ENCODE assay signal across 1 cellular context in the genomic region with DNA sequence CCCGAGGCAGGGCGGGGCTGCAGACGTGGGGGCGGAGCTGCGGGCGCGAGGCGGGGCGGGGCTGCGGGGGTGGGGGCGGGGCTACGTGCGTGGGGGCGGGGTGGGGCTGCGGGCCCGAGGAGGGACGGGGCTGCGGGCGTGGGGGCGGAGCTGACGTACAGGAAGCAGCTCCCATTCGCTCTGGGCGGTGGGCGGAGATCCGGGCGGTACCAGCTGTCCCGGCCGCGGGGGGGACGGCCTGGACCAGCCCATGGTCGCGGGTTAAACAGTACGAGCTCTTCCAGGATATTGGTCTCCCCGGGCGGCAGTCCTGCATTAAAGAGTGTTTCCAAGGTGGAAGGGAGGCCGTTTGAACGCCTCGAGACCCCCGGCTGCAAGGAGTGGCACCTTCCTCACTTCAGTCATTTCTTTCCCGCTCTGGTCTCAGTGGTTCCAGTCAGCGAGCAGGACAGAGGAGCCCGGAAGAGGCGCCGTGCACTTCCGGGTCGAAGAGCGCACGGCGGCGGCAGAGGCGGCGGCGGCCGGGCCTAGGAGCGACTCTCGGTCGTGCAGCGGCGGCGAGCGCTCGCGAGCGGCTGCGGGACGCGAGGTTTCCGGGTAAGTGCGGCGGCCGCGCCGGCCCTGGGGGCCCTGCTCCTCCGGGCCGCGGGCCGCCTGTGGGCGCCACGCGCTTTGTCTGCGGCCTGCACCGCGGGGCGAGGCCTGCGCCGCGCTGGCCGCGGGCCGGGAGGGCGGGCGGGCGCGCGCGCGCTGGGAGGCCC.
TF ChIP-seq lines count a peak whose summit lies in the region.

A gene with protein sequence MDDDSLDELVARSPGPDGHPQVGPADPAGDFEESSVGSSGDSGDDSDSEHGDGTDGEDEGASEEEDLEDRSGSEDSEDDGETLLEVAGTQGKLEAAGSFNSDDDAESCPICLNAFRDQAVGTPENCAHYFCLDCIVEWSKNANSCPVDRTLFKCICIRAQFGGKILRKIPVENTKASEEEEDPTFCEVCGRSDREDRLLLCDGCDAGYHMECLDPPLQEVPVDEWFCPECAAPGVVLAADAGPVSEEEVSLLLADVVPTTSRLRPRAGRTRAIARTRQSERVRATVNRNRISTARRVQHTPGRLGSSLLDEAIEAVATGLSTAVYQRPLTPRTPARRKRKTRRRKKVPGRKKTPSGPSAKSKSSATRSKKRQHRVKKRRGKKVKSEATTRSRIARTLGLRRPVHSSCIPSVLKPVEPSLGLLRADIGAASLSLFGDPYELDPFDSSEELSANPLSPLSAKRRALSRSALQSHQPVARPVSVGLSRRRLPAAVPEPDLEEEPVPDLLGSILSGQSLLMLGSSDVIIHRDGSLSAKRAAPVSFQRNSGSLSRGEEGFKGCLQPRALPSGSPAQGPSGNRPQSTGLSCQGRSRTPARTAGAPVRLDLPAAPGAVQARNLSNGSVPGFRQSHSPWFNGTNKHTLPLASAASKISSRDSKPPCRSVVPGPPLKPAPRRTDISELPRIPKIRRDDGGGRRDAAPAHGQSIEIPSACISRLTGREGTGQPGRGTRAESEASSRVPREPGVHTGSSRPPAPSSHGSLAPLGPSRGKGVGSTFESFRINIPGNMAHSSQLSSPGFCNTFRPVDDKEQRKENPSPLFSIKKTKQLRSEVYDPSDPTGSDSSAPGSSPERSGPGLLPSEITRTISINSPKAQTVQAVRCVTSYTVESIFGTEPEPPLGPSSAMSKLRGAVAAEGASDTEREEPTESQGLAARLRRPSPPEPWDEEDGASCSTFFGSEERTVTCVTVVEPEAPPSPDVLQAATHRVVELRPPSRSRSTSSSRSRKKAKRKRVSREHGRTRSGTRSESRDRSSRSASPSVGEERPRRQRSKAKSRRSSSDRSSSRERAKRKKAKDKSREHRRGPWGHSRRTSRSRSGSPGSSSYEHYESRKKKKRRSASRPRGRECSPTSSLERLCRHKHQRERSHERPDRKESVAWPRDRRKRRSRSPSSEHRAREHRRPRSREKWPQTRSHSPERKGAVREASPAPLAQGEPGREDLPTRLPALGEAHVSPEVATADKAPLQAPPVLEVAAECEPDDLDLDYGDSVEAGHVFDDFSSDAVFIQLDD (N-terminal part only) (plus strand): TSS at position 475 of the 761 bp plus-strand sequence. CDS start 5,043 bp downstream, outside the sequence.

TF ChIP-seq in HepG2, 621 proteins besides CTCF, POLR2A, EP300 and RAD21 (continued from another document and continues in another):
- TF ChIP-seq, protein P1, sequence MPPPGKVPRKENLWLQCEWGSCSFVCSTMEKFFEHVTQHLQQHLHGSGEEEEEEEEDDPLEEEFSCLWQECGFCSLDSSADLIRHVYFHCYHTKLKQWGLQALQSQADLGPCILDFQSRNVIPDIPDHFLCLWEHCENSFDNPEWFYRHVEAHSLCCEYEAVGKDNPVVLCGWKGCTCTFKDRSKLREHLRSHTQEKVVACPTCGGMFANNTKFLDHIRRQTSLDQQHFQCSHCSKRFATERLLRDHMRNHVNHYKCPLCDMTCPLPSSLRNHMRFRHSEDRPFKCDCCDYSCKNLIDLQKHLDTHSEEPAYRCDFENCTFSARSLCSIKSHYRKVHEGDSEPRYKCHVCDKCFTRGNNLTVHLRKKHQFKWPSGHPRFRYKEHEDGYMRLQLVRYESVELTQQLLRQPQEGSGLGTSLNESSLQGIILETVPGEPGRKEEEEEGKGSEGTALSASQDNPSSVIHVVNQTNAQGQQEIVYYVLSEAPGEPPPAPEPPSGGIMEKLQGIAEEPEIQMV (CRISPR knock-in tag; IDR thresholded peaks at IDR 0.05; ENCODE audit: low read depth): no peak
- TF ChIP-seq MAFF (IDR thresholded peaks at IDR 0.05; ENCODE audit: low read depth, low read length) (no peak), HES4 (CRISPR knock-in tag; IDR thresholded peaks at IDR 0.05; ENCODE audit: borderline replicate concordance) (0 out of 2 replicates have a peak, but pooled peaks have one; percentile 21), CREM (IDR thresholded peaks at IDR 0.05) (peak; percentile 43; the same call in 1 of the 2 replicates), CREM (CRISPR knock-in tag; IDR thresholded peaks at IDR 0.05) (no peak), ZNF296 (CRISPR knock-in tag; conservative IDR thresholded peaks at IDR 0.05) (no peak), GABPB1 (CRISPR knock-in tag; IDR thresholded peaks at IDR 0.05) (peak; percentile 94), SP2 (CRISPR knock-in tag; IDR thresholded peaks at IDR 0.05) (peak; percentile 61), BHLHE40 (IDR thresholded peaks at IDR 0.05; ENCODE audit: low read length) (peak; percentile 96), ZNF205 (CRISPR knock-in tag; IDR thresholded peaks at IDR 0.05) (peak; percentile 70), ZNF883 (CRISPR knock-in tag; IDR thresholded peaks at IDR 0.05; ENCODE audit: not compliant biosample characterization) (peak; percentile 40), ZFX (CRISPR knock-in tag; IDR thresholded peaks at IDR 0.05; ENCODE audit: low read depth) (peak; percentile 92), TBP (CRISPR knock-in tag; IDR thresholded peaks at IDR 0.05) (no peak), ZNF879 (CRISPR knock-in tag; IDR thresholded peaks at IDR 0.05) (no peak), POLR2G (IDR thresholded peaks at IDR 0.05; ENCODE audit: low read depth, low read length) (peak; percentile 88), MAZ (IDR thresholded peaks at IDR 0.05; ENCODE audit: borderline replicate concordance, low read depth, low read length) (no peak), MAZ (CRISPR knock-in tag; IDR thresholded peaks at IDR 0.05; ENCODE audit: low read depth) (peak; percentile 52), MED1 (CRISPR knock-in tag; IDR thresholded peaks at IDR 0.05) (peak; percentile 57), NFRKB (IDR thresholded peaks at IDR 0.05) (no peak), KMT2B (CRISPR knock-in tag; IDR thresholded peaks at IDR 0.05) (peak; percentile 36; the same call in 1 of the 2 replicates), HHEX (CRISPR knock-in tag; IDR thresholded peaks at IDR 0.05) (no peak)
- TF ChIP-seq, protein P2, sequence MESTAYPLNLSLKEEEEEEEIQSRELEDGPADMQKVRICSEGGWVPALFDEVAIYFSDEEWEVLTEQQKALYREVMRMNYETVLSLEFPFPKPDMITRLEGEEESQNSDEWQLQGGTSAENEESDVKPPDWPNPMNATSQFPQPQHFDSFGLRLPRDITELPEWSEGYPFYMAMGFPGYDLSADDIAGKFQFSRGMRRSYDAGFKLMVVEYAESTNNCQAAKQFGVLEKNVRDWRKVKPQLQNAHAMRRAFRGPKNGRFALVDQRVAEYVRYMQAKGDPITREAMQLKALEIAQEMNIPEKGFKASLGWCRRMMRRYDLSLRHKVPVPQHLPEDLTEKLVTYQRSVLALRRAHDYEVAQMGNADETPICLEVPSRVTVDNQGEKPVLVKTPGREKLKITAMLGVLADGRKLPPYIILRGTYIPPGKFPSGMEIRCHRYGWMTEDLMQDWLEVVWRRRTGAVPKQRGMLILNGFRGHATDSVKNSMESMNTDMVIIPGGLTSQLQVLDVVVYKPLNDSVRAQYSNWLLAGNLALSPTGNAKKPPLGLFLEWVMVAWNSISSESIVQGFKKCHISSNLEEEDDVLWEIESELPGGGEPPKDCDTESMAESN (CRISPR knock-in tag; conservative IDR thresholded peaks at IDR 0.05): no peak
- TF ChIP-seq, protein P3, sequence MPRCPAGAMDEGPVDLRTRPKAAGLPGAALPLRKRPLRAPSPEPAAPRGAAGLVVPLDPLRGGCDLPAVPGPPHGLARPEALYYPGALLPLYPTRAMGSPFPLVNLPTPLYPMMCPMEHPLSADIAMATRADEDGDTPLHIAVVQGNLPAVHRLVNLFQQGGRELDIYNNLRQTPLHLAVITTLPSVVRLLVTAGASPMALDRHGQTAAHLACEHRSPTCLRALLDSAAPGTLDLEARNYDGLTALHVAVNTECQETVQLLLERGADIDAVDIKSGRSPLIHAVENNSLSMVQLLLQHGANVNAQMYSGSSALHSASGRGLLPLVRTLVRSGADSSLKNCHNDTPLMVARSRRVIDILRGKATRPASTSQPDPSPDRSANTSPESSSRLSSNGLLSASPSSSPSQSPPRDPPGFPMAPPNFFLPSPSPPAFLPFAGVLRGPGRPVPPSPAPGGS (CRISPR knock-in tag; IDR thresholded peaks at IDR 0.05): 0 out of 2 replicates have a peak, but pooled peaks have one; percentile 44
- TF ChIP-seq, protein P4, sequence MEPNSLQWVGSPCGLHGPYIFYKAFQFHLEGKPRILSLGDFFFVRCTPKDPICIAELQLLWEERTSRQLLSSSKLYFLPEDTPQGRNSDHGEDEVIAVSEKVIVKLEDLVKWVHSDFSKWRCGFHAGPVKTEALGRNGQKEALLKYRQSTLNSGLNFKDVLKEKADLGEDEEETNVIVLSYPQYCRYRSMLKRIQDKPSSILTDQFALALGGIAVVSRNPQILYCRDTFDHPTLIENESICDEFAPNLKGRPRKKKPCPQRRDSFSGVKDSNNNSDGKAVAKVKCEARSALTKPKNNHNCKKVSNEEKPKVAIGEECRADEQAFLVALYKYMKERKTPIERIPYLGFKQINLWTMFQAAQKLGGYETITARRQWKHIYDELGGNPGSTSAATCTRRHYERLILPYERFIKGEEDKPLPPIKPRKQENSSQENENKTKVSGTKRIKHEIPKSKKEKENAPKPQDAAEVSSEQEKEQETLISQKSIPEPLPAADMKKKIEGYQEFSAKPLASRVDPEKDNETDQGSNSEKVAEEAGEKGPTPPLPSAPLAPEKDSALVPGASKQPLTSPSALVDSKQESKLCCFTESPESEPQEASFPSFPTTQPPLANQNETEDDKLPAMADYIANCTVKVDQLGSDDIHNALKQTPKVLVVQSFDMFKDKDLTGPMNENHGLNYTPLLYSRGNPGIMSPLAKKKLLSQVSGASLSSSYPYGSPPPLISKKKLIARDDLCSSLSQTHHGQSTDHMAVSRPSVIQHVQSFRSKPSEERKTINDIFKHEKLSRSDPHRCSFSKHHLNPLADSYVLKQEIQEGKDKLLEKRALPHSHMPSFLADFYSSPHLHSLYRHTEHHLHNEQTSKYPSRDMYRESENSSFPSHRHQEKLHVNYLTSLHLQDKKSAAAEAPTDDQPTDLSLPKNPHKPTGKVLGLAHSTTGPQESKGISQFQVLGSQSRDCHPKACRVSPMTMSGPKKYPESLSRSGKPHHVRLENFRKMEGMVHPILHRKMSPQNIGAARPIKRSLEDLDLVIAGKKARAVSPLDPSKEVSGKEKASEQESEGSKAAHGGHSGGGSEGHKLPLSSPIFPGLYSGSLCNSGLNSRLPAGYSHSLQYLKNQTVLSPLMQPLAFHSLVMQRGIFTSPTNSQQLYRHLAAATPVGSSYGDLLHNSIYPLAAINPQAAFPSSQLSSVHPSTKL (CRISPR knock-in tag; IDR thresholded peaks at IDR 0.05): peak; percentile 20; the same call in 1 of the 2 replicates
- TF ChIP-seq, protein P5, sequence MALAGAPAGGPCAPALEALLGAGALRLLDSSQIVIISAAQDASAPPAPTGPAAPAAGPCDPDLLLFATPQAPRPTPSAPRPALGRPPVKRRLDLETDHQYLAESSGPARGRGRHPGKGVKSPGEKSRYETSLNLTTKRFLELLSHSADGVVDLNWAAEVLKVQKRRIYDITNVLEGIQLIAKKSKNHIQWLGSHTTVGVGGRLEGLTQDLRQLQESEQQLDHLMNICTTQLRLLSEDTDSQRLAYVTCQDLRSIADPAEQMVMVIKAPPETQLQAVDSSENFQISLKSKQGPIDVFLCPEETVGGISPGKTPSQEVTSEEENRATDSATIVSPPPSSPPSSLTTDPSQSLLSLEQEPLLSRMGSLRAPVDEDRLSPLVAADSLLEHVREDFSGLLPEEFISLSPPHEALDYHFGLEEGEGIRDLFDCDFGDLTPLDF (CRISPR knock-in tag; IDR thresholded peaks at IDR 0.05): peak; percentile 83
- TF ChIP-seq, protein P6, sequence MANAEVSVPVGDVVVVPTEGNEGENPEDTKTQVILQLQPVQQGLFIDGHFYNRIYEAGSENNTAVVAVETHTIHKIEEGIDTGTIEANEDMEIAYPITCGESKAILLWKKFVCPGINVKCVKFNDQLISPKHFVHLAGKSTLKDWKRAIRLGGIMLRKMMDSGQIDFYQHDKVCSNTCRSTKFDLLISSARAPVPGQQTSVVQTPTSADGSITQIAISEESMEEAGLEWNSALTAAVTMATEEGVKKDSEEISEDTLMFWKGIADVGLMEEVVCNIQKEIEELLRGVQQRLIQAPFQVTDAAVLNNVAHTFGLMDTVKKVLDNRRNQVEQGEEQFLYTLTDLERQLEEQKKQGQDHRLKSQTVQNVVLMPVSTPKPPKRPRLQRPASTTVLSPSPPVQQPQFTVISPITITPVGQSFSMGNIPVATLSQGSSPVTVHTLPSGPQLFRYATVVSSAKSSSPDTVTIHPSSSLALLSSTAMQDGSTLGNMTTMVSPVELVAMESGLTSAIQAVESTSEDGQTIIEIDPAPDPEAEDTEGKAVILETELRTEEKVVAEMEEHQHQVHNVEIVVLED (CRISPR knock-in tag; IDR thresholded peaks at IDR 0.05; ENCODE audit: borderline replicate concordance): peak; percentile 81
- TF ChIP-seq, protein P7, sequence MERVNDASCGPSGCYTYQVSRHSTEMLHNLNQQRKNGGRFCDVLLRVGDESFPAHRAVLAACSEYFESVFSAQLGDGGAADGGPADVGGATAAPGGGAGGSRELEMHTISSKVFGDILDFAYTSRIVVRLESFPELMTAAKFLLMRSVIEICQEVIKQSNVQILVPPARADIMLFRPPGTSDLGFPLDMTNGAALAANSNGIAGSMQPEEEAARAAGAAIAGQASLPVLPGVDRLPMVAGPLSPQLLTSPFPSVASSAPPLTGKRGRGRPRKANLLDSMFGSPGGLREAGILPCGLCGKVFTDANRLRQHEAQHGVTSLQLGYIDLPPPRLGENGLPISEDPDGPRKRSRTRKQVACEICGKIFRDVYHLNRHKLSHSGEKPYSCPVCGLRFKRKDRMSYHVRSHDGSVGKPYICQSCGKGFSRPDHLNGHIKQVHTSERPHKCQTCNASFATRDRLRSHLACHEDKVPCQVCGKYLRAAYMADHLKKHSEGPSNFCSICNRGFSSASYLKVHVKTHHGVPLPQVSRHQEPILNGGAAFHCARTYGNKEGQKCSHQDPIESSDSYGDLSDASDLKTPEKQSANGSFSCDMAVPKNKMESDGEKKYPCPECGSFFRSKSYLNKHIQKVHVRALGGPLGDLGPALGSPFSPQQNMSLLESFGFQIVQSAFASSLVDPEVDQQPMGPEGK (CRISPR knock-in tag; IDR thresholded peaks at IDR 0.05): no peak
- TF ChIP-seq, protein P8, sequence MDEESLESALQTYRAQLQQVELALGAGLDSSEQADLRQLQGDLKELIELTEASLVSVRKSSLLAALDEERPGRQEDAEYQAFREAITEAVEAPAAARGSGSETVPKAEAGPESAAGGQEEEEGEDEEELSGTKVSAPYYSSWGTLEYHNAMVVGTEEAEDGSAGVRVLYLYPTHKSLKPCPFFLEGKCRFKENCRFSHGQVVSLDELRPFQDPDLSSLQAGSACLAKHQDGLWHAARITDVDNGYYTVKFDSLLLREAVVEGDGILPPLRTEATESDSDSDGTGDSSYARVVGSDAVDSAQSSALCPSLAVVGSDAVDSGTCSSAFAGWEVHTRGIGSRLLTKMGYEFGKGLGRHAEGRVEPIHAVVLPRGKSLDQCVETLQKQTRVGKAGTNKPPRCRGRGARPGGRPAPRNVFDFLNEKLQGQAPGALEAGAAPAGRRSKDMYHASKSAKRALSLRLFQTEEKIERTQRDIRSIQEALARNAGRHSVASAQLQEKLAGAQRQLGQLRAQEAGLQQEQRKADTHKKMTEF (CRISPR knock-in tag; IDR thresholded peaks at IDR 0.05): peak; percentile 46; the same call in 1 of the 2 replicates
